In genomic region chr17:11485802-11486421, GRCh38 we compare ENCODE assay signal across 15 cellular contexts.
"Had no signal": no experiment of that assay in that cellular context is flagged by ENCODE, and none has a peak within 500 bp of the region (broad histone marks: within the 10 kb centered on the region; RNA-seq: fewer than 3 reads in every experiment).

No MANE protein-coding gene starts in this region.

- ATAC-seq: activated CD4-positive, CD25-positive, alpha-beta regulatory T cell treated with anti-CD3 and anti-CD28 coated beads, Interleukin-2, amount 50 U/mL, for 24 hours; effector memory CD8-positive, alpha-beta T cell; gastrocnemius medialis; heart right ventricle; natural killer cell treated with Interleukin-12 subunit alpha and Interleukin-12 subunit beta and Interleukin-15 and Interleukin-18, amount 100 ng/mL, for 72 hours had no signal

- H3K27ac ChIP-seq: brain microvascular endothelial cell, gastrocnemius medialis, heart right ventricle, stomach, testis had no signal

- H3K36me3 ChIP-seq: brain microvascular endothelial cell, gastrocnemius medialis, heart right ventricle, stomach had no signal

- DNase-seq: activated naive CD4-positive, alpha-beta T cell; activated naive CD8-positive, alpha-beta T cell treated with anti-CD3 and anti-CD28 coated beads, Interleukin-2, amount 10 ng/mL, durations not matched to agents 7 days and 5 days; activated T-cell treated with anti-CD3 and anti-CD28 coated beads for 4 hours; anterior cingulate cortex; brain microvascular endothelial cell; effector memory CD8-positive, alpha-beta T cell; gastrocnemius medialis; heart right ventricle; occipital lobe; stimulated activated CD4-positive, alpha-beta T cell treated with anti-CD3 and anti-CD28 coated beads, Interleukin-1b, Interleukin-23, amount 100 ng/mL, for 48 hours; stomach; SW 1271; testis had no signal

- H3K9me3 ChIP-seq: gastrocnemius medialis, stomach, testis had no signal

- H3K4me1 ChIP-seq: gastrocnemius medialis, heart right ventricle, stomach, testis had no signal

- H3K4me3 ChIP-seq: gastrocnemius medialis, heart right ventricle, stomach, testis had no signal

- H3K27me3 ChIP-seq: brain microvascular endothelial cell, gastrocnemius medialis, stomach, testis had no signal
